9 cellular contexts compared by ENCODE assay signal in the genomic region with DNA sequence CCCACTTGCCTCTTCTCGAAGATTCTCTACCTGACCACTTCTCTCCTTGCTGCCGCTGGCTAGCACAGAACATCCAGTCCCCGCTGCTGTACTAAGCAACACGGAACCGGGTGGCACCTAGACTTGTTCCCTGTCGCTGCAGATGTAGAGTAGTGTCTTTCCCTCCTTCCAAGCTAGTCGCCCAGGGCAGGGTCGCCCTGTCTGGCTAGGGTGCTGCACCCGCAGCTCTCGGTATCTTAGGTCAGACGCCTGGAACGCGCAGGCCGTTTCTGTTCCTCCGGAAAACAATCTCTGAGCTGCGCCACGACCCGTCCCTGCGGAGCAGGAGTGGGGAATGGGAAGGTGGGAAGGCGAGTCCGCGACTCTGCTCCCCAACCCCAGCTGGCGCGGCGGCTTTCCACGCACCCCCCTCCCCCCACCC. TPM values are rescaled to one million over a fixed set of nuclear protein-coding genes. Genes with fewer than 3 reads are reported as not detected.
DNase-seq lines count a peak whose midpoint lies in the region; ATAC-seq, FAIRE-seq and TF ChIP-seq lines count a peak whose summit lies in the region.
"Had no signal": no experiment of that assay in that cellular context is flagged by ENCODE, and none has a peak within 500 bp of the region (broad histone marks: within the 10 kb centered on the region; RNA-seq: fewer than 3 reads in every experiment).

No MANE protein-coding gene starts in this region.

- H3K36me3 ChIP-seq in pancreas, result no peaks in the 10 kb centered on the region

- H3K36me3 Mint-ChIP-seq in activated T-cell treated with anti-CD3 and anti-CD28 coated beads, Interleukin-2, amount 50 U/mL, for 4 hours (ENCODE audit: insufficient read depth), result no peaks in the 10 kb centered on the region

- H3K27ac ChIP-seq in pancreas, result peak overlapping the region; percentile 93 to 99 (median 96)

- peaks cover 4% of the 10 kb centered on the region for H3K27me3 Mint-ChIP-seq in activated T-cell treated with anti-CD3 and anti-CD28 coated beads, Interleukin-2, amount 50 U/mL, for 4 hours (ENCODE audit: low read depth)

- H3K9me3 Mint-ChIP-seq in activated T-cell treated with anti-CD3 and anti-CD28 coated beads, Interleukin-2, amount 50 U/mL, for 4 hours, result no peaks in the 10 kb centered on the region

- H3K4me3 Mint-ChIP-seq in activated T-cell treated with anti-CD3 and anti-CD28 coated beads, Interleukin-2, amount 50 U/mL, for 4 hours, result peak overlapping the region; percentile 86

- H3K9me3 ChIP-seq in pancreas, result no peaks in the 10 kb centered on the region

- peaks cover 36% of the 10 kb centered on the region for H3K4me1 Mint-ChIP-seq in activated T-cell treated with anti-CD3 and anti-CD28 coated beads, Interleukin-2, amount 50 U/mL, for 4 hours (ENCODE audit: low read depth)

- intact Hi-C loops in pancreas (cut with DNase I), result no loop called here

- WGBS in pancreas, 2 donors, result 0 to 1% methylated on average over 22 to 26 of the region's 26 CpGs

- ATAC-seq in activated T-cell treated with anti-CD3 and anti-CD28 coated beads, Interleukin-2, amount 50 U/mL, for 4 hours, result peak; percentile 12 to 19
- ATAC-seq in pancreas, result peak; percentile 15 to 32 (median 26)

- FAIRE-seq in pancreas (lab: Jason Lieb, UNC), result no peak
- FAIRE-seq: endometrium had no signal

- no peaks in the 10 kb centered on the region for H3K27me3 ChIP-seq in pancreas

- H3K4me3 ChIP-seq in WI38 (ENCODE audit: low read depth, low read length), result peak overlapping the region; percentile 85
- H3K4me3 ChIP-seq in fibroblast of pulmonary artery (replicated peaks; ENCODE audit: low read depth, low read length), result peak overlapping the region; percentile 93
- H3K4me3 ChIP-seq in pancreas, result peak overlapping the region; percentile 60 to 87 (median 81)

- peaks cover 1 to 36% (median 13%) of the 10 kb centered on the region in 3 donors for H3K4me1 ChIP-seq in pancreas

- TF ChIP-seq CTCF in WI38 (IDR thresholded peaks at IDR 0.05; ENCODE audit: low read depth, low read length) (no peak), fibroblast of pulmonary artery (IDR thresholded peaks at IDR 0.05; ENCODE audit: low read length, missing control alignments) (no peak), pancreas (IDR thresholded peaks at IDR 0.05) (no peak)

- no peak for DNase-seq in activated T-cell treated with anti-CD3 and anti-CD28 coated beads, Interleukin-2, amount 50 U/mL, for 4 hours
- DNase-seq in activated T-cell treated with anti-CD3 and anti-CD28 coated beads for 4 hours (no peak), fibroblast of pulmonary artery (ENCODE audit: low read depth) (no peak), pancreas (peak in 5 of 6 donors; percentile 41 to 82 (median 64)), NOMO-1 treated with dmso at 0.1 percent for 144 hours (lab: John Stamatoyannopoulos, UW; ENCODE audit: unreplicated experiment) (no peak), DMS 273 treated with DMSO at 0.1 percent for 48 hours (lab: John Stamatoyannopoulos, UW) (no peak), AG20443 (ENCODE audit: low spot score) (no peak)

RNA-seq across cellular contexts. Expression of a gene that starts 0.8 kb away (rescaled TPM):
- 1 to 10 TPM; 2.4 to 3.4 (median 2.5) TPM for total RNA-seq in activated T-cell treated with anti-CD3 and anti-CD28 coated beads, Interleukin-2, amount 50 U/mL, for 4 hours
- 10 to 100 TPM; 12.8 to 24.1 (median 14.6) TPM for total RNA-seq in pancreas
- polyA plus RNA-seq in pancreas, result 10 to 100 TPM in 1 of 2 donors, 1 to 10 TPM in 1; 9.8 to 13.2 TPM

RNA-seq across cellular contexts. Expression of a gene that starts 6.9 kb away (rescaled TPM):
- 100 to 1,000 TPM; 133 to 156 (median 142) TPM for total RNA-seq in activated T-cell treated with anti-CD3 and anti-CD28 coated beads, Interleukin-2, amount 50 U/mL, for 4 hours
- total RNA-seq in pancreas, result 10 to 100 TPM; 18.7 to 34.8 (median 29.2) TPM
- polyA plus RNA-seq in pancreas, result 10 to 100 TPM; 28.4 to 39.6 TPM

RNA-seq across cellular contexts. Expression of a gene that starts 21.4 kb away (rescaled TPM):
- 10 to 100 TPM; 32.1 to 35.7 (median 32.8) TPM for total RNA-seq in activated T-cell treated with anti-CD3 and anti-CD28 coated beads, Interleukin-2, amount 50 U/mL, for 4 hours
- total RNA-seq in pancreas, result 10 to 100 TPM in 1 of 6 donors, 1 to 10 TPM in 5; 5.1 to 11.3 (median 6.4) TPM
- 10 to 100 TPM in 1 of 2 donors, 1 to 10 TPM in 1; 8.7 to 13.1 TPM for polyA plus RNA-seq in pancreas

Comparison
In these comparisons a context has a peak if more than half of its experiments do, and no peak if none do; other contexts are left out.
1. DNase-seq: peak in pancreas (5 of 6); none in activated T-cell treated with anti-CD3 and anti-CD28 coated beads, Interleukin-2, amount 50 U/mL, for 4 hours (single experiment), activated T-cell treated with anti-CD3 and anti-CD28 coated beads for 4 hours (single experiment), fibroblast of pulmonary artery (single experiment), NOMO-1 treated with dmso at 0.1 percent for 144 hours (single experiment), DMS 273 treated with DMSO at 0.1 percent for 48 hours (single experiment) and AG20443 (single experiment).
2. Peak in every context shown above with its lines, with median percentiles within 50 percentile points of each other: H3K4me3 ChIP-seq.